20 cellular contexts compared by ENCODE assay signal in the genomic region with DNA sequence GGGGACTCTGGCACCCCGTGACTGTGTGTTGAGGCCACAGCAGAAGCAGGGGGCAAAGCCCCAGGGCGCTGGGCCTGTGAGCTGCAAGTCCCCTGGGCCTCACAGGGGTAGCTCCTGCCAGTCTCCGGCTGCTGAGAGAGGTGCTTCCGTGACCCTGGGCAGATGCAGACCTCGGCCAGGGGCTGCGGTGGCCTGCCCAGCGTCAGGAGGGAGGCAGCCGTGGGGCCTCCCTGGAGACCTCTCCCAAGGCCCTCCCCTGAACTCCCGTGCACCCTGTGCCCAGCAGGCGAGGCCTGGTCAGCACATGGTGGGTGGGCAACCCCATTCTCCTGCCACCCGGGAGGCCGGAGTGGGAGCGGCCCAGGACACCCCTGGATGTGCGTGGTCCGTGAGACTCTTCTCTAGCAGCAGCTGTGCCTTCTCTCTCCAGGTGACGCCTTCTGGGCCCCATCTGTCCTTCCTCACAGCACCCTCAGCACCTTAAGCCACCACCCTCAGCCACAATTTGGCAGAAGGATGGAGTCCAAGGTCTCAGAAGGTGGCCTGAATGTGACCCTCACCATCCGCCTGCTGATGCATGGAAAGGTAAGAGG.
"Had no signal": no experiment of that assay in that cellular context is flagged by ENCODE, and none has a peak within 500 bp of the region (broad histone marks: within the 10 kb centered on the region; RNA-seq: fewer than 3 reads in every experiment).

No MANE protein-coding gene starts in this region.

- H3K27me3 ChIP-seq: heart left ventricle, pancreas, right atrium auricular region, thyroid gland had no signal

- FAIRE-seq: frontal cortex had no signal

- H3K4me3 ChIP-seq: heart left ventricle, pancreas, right atrium auricular region, skin epidermis, thyroid gland had no signal

- H3K4me1 ChIP-seq: pancreas, thyroid gland had no signal

- H3K27ac ChIP-seq: heart left ventricle, pancreas, right atrium auricular region, skin epidermis, thyroid gland had no signal

- H3K9me3 ChIP-seq: heart left ventricle, pancreas, right atrium auricular region, thyroid gland had no signal

- DNase-seq: cortex of kidney; effector memory CD8-positive, alpha-beta T cell; hypothalamus; immature natural killer cell; islet precursor cell; mammary epithelial cell; mesendoderm; midbrain; naive thymus-derived CD8-positive, alpha-beta T cell; nephron progenitor cell; stimulated activated CD4-positive, alpha-beta T cell treated with anti-CD3 and anti-CD28 coated beads, Interleukin-15, amount 100 ng/mL, for 24 hours; stimulated activated CD4-positive, alpha-beta T cell treated with anti-CD3 and anti-CD28 coated beads, Interleukin-2, amount 100 ng/mL, for 48 hours; stimulated activated naive B cell treated with anti-CD40 and anti-IgM and Interleukin-4, amounts not matched to agents 10 μg/mL and 1 μg/mL and 100 μg/mL, for 72 hours; thyroid gland had no signal

- ATAC-seq: effector memory CD8-positive, alpha-beta T cell; heart left ventricle; left lobe of liver; naive thymus-derived CD8-positive, alpha-beta T cell; pancreas; stimulated activated naive B cell treated with anti-CD40 and anti-IgM and Interleukin-4, amounts not matched to agents 10 μg/mL and 1 μg/mL and 100 μg/mL, for 72 hours had no signal

- H3K36me3 ChIP-seq: heart left ventricle, pancreas, right atrium auricular region, thyroid gland had no signal
